ENCODE assay signal across 8 cellular contexts in the genomic region with DNA sequence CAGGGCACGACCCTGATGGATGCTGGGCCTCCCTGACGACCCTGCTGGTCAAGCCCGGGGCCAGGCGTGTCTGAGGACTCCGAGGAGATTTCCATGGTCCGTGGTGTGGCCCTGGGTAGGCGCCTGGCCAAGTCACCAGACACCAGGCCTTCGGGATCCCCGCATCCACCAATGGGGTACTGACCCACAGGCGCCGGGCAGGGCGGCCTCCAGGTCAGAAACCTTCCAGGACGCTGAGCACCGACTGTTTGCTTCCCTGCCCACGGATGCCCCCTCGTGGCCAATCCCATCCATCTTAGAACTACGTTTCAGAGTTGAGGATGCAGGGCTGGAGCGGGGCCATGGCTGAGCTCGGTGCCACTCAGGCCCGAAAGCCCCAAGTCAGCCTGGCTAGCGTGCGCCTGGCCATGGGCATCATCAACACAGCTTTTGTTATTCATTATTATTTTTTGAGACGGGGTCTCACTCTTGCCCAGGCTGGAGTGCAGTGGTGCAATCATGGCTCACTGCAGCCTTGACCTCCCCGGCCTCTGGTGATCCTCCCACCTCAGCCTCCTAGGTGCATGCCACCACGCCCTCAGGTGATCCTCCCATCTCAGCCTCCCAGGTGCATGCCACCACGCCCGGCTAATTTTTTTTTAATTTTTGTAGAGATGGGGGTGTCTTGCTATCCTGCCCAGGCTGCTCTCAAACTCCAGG. TPM values are rescaled to one million over a fixed set of nuclear protein-coding genes. Genes with fewer than 3 reads are reported as not detected.
DNase-seq lines count a peak whose midpoint lies in the region; ATAC-seq and TF ChIP-seq lines count a peak whose summit lies in the region.

No MANE protein-coding gene starts in this region.

- no peaks in the 10 kb centered on the region for H4K20me1 ChIP-seq in PC-9 (ENCODE audit: insufficient read depth)

- DNase-seq in CD8-positive, alpha-beta T cell = peak in 5 of 7 experiments; percentile 22 to 71 (median 54)
- DNase-seq in PC-9 (peak; percentile 47 to 83), globus pallidus (ENCODE audit: low spot score) (peak; percentile 87), occipital lobe (lab: John Stamatoyannopoulos, UW) (peak; percentile 56), tibial artery (peak; percentile 82 to 87)
- peak; percentile 80 for DNase-seq in activated effector memory CD4-positive, alpha-beta T cell treated with anti-CD3 and anti-CD28 coated beads, Interleukin-2, amount 50 U/mL, for 16 hours

- intact Hi-C loops in CD8-positive, alpha-beta T cell (cut with DNase I, micrococcal nuclease) = loop anchor here (1.0 to 2.0 kb wide), 2 partner anchors 204 to 230 kb away; no protein-coding TSS in a partner anchor
- intact Hi-C loops in PC-9 (cut with micrococcal nuclease; ENCODE audit: unreplicated experiment) = loop anchor here (1.0 kb wide), 2 partner anchors 204 to 230 kb away; no protein-coding TSS in a partner anchor
- intact Hi-C loops in tibial artery (cut with DNase I; ENCODE audit: low total_unique reads) = loop anchor here (5.0 to 10.0 kb wide), 2 partner anchors 116 to 234 kb away; no protein-coding TSS in a partner anchor

- peaks cover 9% of the 10 kb centered on the region for H3K27me3 Mint-ChIP-seq in CD8-positive, alpha-beta T cell (ENCODE audit: low read depth)

- H3K9me3 ChIP-seq in CD8-positive, alpha-beta T cell (ENCODE audit: low read length) = no peaks in the 10 kb centered on the region
- H3K9me3 ChIP-seq in PC-9 (ENCODE audit: insufficient read depth, low read depth) (no peaks in the 10 kb centered on the region), tibial artery (no peaks in the 10 kb centered on the region)

- H3K4me2 ChIP-seq in PC-9 = no peak overlapping the region

- no peaks in the 10 kb centered on the region for H3K9me2 ChIP-seq in PC-9 (ENCODE audit: insufficient read depth)

- no peaks in the 10 kb centered on the region for H3K9me3 Mint-ChIP-seq in CD8-positive, alpha-beta T cell

- no peak overlapping the region for H2AFZ ChIP-seq in PC-9

- H3K27ac ChIP-seq in CD8-positive, alpha-beta T cell (ENCODE audit: low read depth, low read length) = no peak overlapping the region
- H3K27ac ChIP-seq in PC-9 = no peak overlapping the region
- no peak overlapping the region for H3K27ac ChIP-seq in tibial artery

- H3K27me3 ChIP-seq in CD8-positive, alpha-beta T cell (ENCODE audit: insufficient read depth, low read length) = no peaks in the 10 kb centered on the region
- 0 out of 2 replicates have a peak, but pooled peaks cover 9% of the 10 kb centered on the region for H3K27me3 ChIP-seq in PC-9 (ENCODE audit: insufficient read depth, low read depth)
- H3K27me3 ChIP-seq in tibial artery = peaks cover 0 to 36% of the 10 kb centered on the region in 2 donors

- H3K4me3 ChIP-seq in CD8-positive, alpha-beta T cell (ENCODE audit: low read depth, low read length) = no peak overlapping the region
- H3K4me3 ChIP-seq in PC-9 (no peak overlapping the region), tibial artery (no peak overlapping the region)

- no peaks in the 10 kb centered on the region for H3K36me3 Mint-ChIP-seq in CD8-positive, alpha-beta T cell

- no TSS peak for BruUV-seq in PC-9 (replicated peaks; lab: Mats Ljungman, UMichigan)

- POLR2A ChIA-PET in CD8-positive, alpha-beta T cell (lab: Charles Lee) = no interaction called here
- POLR2A ChIA-PET in PC-9 (lab: Charles Lee; ENCODE audit: unreplicated experiment) = no interaction called here

- H3K4me1 ChIP-seq in CD8-positive, alpha-beta T cell (ENCODE audit: insufficient read depth, low read length) = no peaks in the 10 kb centered on the region
- no peaks in the 10 kb centered on the region for H3K4me1 ChIP-seq in PC-9 (replicated peaks; ENCODE audit: insufficient read depth)
- H3K4me1 ChIP-seq in tibial artery = peaks cover 0 to 12% (median 4%) of the 10 kb centered on the region in 4 donors

- ATAC-seq in CD8-positive, alpha-beta T cell = no peak
- ATAC-seq in HG02678 (IDR thresholded peaks at IDR 0.05; ENCODE audit: unreplicated experiment) = peak; percentile 48
- no peak for ATAC-seq in GM21717 (IDR thresholded peaks at IDR 0.05; ENCODE audit: unreplicated experiment)

- H3F3A ChIP-seq in PC-9 (ENCODE audit: insufficient read depth, low read depth) = no peaks in the 10 kb centered on the region

- H3K4me1 Mint-ChIP-seq in CD8-positive, alpha-beta T cell (ENCODE audit: low read depth) = no peaks in the 10 kb centered on the region

- no peaks in the 10 kb centered on the region for H3K36me3 ChIP-seq in CD8-positive, alpha-beta T cell (ENCODE audit: insufficient read depth, low read length)
- H3K36me3 ChIP-seq in PC-9 (ENCODE audit: low read depth) (no peaks in the 10 kb centered on the region), tibial artery (no peaks in the 10 kb centered on the region)

- H3K4me3 Mint-ChIP-seq in CD8-positive, alpha-beta T cell = no peak overlapping the region

- CTCF ChIA-PET in CD8-positive, alpha-beta T cell (lab: Charles Lee) = interaction anchor here (0.7 to 4.1 kb wide), 13 partner anchors 8 to 231 kb away, joined by 3 to 38 read pairs (median 4); partner anchors contain the start of gene GRIFIN
- CTCF ChIA-PET in PC-9 (lab: Charles Lee) = interaction anchor here (0.5 to 0.9 kb wide), 6 partner anchors 9 to 543 kb away, joined by 3 to 7 read pairs (median 3); no protein-coding TSS in a partner anchor

- TF ChIP-seq CTCF in CD8-positive, alpha-beta T cell (IDR thresholded peaks at IDR 0.05) = peak; percentile 37
- TF ChIP-seq CTCF in PC-9 (conservative IDR thresholded peaks at IDR 0.05) = peak; percentile 85
- peak; percentile 73 to 80 for TF ChIP-seq CTCF in tibial artery (IDR thresholded peaks at IDR 0.05)

- no peaks in the 10 kb centered on the region for H3K79me2 ChIP-seq in PC-9 (ENCODE audit: low read depth)

- H3K27ac Mint-ChIP-seq in CD8-positive, alpha-beta T cell = no peak overlapping the region

RNA-seq across cellular contexts. Expression of gene AMZ1, which starts 7.1 kb away (rescaled TPM):
- under 1 TPM; 0.47 to 0.54 TPM for total RNA-seq in CD8-positive, alpha-beta T cell
- 0.50 TPM in 1 of 2 replicates, not detected in the other for total RNA-seq in PC-9 (2021)
- total RNA-seq in occipital lobe = 2.2 TPM

RNA-seq across cellular contexts. Expression of gene TTYH3, which starts 49.2 kb away (rescaled TPM):
- 10 to 100 TPM in 1 of 2 experiments, 1 to 10 TPM in 1; 8.4 to 10.1 TPM for total RNA-seq in CD8-positive, alpha-beta T cell
- 109 and 114 TPM in 2 replicates for total RNA-seq in PC-9 (2021)
- 31.5 TPM for total RNA-seq in occipital lobe
